In the genomic region with DNA sequence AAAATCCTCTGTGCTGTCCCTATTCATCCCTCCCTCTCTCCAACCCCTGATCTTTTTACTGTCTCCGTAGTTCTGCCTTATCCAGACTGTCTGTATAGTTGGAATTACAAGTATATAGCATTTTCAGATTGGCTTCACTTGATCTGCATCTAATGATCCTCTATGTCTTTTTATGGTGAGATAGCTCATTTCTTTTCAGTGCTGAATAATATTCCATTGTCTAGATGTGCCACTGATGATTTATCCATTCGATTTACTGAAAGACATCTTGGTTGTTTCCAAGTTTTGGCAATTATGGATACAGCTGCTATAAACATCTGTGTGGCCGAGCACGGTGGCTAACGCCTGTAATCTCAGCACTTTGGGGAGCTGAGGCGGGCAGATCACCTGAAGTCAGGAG, we compare ENCODE assay signal across 39 cellular contexts. TPM values are rescaled to one million over a fixed set of nuclear protein-coding genes. Genes with fewer than 3 reads are reported as not detected.
"Had no signal": no experiment of that assay in that cellular context is flagged by ENCODE, and none has a peak within 500 bp of the region (broad histone marks: within the 10 kb centered on the region; RNA-seq: fewer than 3 reads in every experiment).

No MANE protein-coding gene starts in this region.

- H3K27me3 ChIP-seq: MG63 had no signal

- H3K4me3 ChIP-seq: MG63 had no signal

- DNase-seq: Kasumi-1, MG63, MM.1S, MV-4-11, NCI-H1048, NCI-H1092, NCI-H1092 treated with DMSO at 0.1 percent for 48 hours, NCI-H1105, NCI-H1105 treated with DMSO at 0.1 percent for 48 hours, NCI-H1417, NCI-H1417 treated with DMSO at 0.1 percent for 48 hours, NCI-H1436, NCI-H1436 treated with DMSO at 0.1 percent for 48 hours, NCI-H146, NCI-H1694, NCI-H1694 treated with DMSO at 0.1 percent for 48 hours, NCI-H187, NCI-H187 treated with DMSO at 0.1 percent for 48 hours, NCI-H1930, NCI-H2029, NCI-H2029 treated with DMSO at 0.1 percent for 48 hours, NCI-H2081, NCI-H2081 treated with DMSO at 0.1 percent for 48 hours, NCI-H2107, NCI-H2171, NCI-H2171 treated with DMSO at 0.1 percent for 48 hours, NCI-H2227 treated with DMSO at 0.1 percent for 48 hours, NCI-H226, NCI-H345, NCI-H446, NCI-H446 treated with DMSO at 0.1 percent for 48 hours, NCI-H510A, NCI-H510A treated with DMSO at 0.1 percent for 48 hours, NCI-H524, NCI-H524 treated with DMSO at 0.1 percent for 48 hours had no signal

- H3K9me3 ChIP-seq: MG63 had no signal

RNA-seq across cellular contexts. Expression of gene IRGC, which starts 19.1 kb away (rescaled TPM):
- total RNA-seq: LHCN-M2, M059J, MCF 10A, NCI-H460 had no signal
